Comparison of ENCODE assay signal across 1 cellular context in the genomic region with DNA sequence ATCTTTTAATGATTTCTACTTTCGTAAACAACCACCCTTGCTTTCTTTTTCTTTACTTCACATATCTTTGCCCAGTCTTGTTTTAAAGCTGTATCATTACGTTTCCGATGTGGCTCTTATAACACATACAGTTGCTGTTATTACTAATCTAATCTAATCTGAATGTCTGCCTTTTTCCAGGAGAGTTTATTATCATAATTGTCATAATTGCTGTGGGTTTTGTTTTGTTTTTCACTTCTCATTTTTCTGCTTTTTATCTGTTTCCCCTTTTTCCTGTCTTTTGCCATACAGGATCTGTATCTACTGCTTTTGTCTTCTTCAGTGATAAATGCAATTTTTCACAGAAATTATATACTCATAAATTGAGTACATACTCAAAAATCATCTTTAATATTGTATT.
TF ChIP-seq lines count a peak whose summit lies in the region.

No MANE protein-coding gene starts in this region.

TF ChIP-seq in GM12878, 131 proteins besides CTCF, POLR2A, EP300 and RAD21 (continued from another document):
- TF ChIP-seq CHD2 (IDR thresholded peaks at IDR 0.05; ENCODE audit: borderline replicate concordance, low read depth, low read length) (no peak), RELA (IDR thresholded peaks at IDR 0.05; ENCODE audit: borderline replicate concordance, partially characterized antibody) (no peak), FOXM1 (IDR thresholded peaks at IDR 0.05; ENCODE audit: low read depth, low read length) (no peak), CBFB (IDR thresholded peaks at IDR 0.05; ENCODE audit: low read depth) (no peak), TCF7 (IDR thresholded peaks at IDR 0.05; ENCODE audit: borderline replicate concordance) (no peak), FOXK2 (IDR thresholded peaks at IDR 0.05) (no peak), MYB (IDR thresholded peaks at IDR 0.05; ENCODE audit: borderline replicate concordance, low read depth, low read length) (no peak), KLF5 (IDR thresholded peaks at IDR 0.05; ENCODE audit: partially characterized antibody) (no peak), CHD4 (IDR thresholded peaks at IDR 0.05) (no peak)
- TF ChIP-seq, protein P1, sequence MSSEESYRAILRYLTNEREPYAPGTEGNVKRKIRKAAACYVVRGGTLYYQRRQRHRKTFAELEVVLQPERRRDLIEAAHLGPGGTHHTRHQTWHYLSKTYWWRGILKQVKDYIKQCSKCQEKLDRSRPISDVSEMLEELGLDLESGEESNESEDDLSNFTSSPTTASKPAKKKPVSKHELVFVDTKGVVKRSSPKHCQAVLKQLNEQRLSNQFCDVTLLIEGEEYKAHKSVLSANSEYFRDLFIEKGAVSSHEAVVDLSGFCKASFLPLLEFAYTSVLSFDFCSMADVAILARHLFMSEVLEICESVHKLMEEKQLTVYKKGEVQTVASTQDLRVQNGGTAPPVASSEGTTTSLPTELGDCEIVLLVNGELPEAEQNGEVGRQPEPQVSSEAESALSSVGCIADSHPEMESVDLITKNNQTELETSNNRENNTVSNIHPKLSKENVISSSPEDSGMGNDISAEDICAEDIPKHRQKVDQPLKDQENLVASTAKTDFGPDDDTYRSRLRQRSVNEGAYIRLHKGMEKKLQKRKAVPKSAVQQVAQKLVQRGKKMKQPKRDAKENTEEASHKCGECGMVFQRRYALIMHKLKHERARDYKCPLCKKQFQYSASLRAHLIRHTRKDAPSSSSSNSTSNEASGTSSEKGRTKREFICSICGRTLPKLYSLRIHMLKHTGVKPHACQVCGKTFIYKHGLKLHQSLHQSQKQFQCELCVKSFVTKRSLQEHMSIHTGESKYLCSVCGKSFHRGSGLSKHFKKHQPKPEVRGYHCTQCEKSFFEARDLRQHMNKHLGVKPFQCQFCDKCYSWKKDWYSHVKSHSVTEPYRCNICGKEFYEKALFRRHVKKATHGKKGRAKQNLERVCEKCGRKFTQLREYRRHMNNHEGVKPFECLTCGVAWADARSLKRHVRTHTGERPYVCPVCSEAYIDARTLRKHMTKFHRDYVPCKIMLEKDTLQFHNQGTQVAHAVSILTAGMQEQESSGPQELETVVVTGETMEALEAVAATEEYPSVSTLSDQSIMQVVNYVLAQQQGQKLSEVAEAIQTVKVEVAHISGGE (CRISPR knock-in tag; IDR thresholded peaks at IDR 0.05), result no peak
